Comparison of ENCODE assay signal across 26 cellular contexts in genomic region chr18:50563376-50563775, GRCh38. TPM values are rescaled to one million over a fixed set of nuclear protein-coding genes. Genes with fewer than 3 reads are reported as not detected.
"Had no signal": no experiment of that assay in that cellular context is flagged by ENCODE, and none has a peak within 500 bp of the region (broad histone marks: within the 10 kb centered on the region; RNA-seq: fewer than 3 reads in every experiment).

No MANE protein-coding gene starts in this region.

- H3K4me3 Mint-ChIP-seq: activated CD4-positive, alpha-beta T cell treated with anti-CD3 and anti-CD28 coated beads for 36 hours; activated CD8-positive, alpha-beta T cell treated with anti-CD3 and anti-CD28 coated beads for 36 hours; activated naive CD4-positive, alpha-beta T cell treated with anti-CD3 and anti-CD28 coated beads, Interleukin-2, amount 10 ng/mL, durations not matched to agents 7 days and 5 days; activated naive CD8-positive, alpha-beta T cell treated with anti-CD3 and anti-CD28 coated beads for 36 hours; activated T-cell treated with anti-CD3 and anti-CD28 coated beads, Interleukin-2, amount 50 U/mL, for 72 hours; T-cell had no signal

- H3K36me3 Mint-ChIP-seq: activated naive CD4-positive, alpha-beta T cell treated with anti-CD3 and anti-CD28 coated beads, Interleukin-2, amount 10 ng/mL, durations not matched to agents 7 days and 5 days; activated naive CD8-positive, alpha-beta T cell treated with anti-CD3 and anti-CD28 coated beads for 36 hours; T-cell had no signal

- H3K9me3 ChIP-seq: breast epithelium had no signal

- H3K9me3 Mint-ChIP-seq: activated naive CD4-positive, alpha-beta T cell treated with anti-CD3 and anti-CD28 coated beads, Interleukin-2, amount 10 ng/mL, durations not matched to agents 7 days and 5 days; activated T-helper 2 cell treated with anti-CD3 and anti-CD28 coated beads, Interferon-gamma antibody, Interleukin-2, Interleukin-4, amounts not matched to agents 10 μg/mL and 5 μg/mL and 100 μg/mL, durations not matched to agents 14 hours and 24 hours and 36 hours had no signal

- H3K27ac Mint-ChIP-seq: activated CD4-positive, alpha-beta T cell treated with anti-CD3 and anti-CD28 coated beads for 36 hours; activated CD8-positive, alpha-beta T cell treated with anti-CD3 and anti-CD28 coated beads for 36 hours; activated naive CD4-positive, alpha-beta T cell treated with anti-CD3 and anti-CD28 coated beads, Interleukin-2, amount 10 ng/mL, durations not matched to agents 7 days and 5 days; activated naive CD8-positive, alpha-beta T cell treated with anti-CD3 and anti-CD28 coated beads for 36 hours; activated T-cell treated with anti-CD3 and anti-CD28 coated beads, Interleukin-2, amount 50 U/mL, for 72 hours; activated T-helper 2 cell treated with anti-CD3 and anti-CD28 coated beads, Interferon-gamma antibody, Interleukin-2, Interleukin-4, amounts not matched to agents 10 μg/mL and 5 μg/mL and 100 μg/mL, durations not matched to agents 14 hours and 24 hours and 36 hours; T-cell had no signal

- H3K4me3 ChIP-seq: breast epithelium, K562, SK-N-MC had no signal

- ATAC-seq: activated CD4-positive, alpha-beta T cell treated with anti-CD3 and anti-CD28 coated beads for 36 hours; activated CD8-positive, alpha-beta T cell treated with anti-CD3 and anti-CD28 coated beads for 36 hours; activated T-cell treated with anti-CD3 and anti-CD28 coated beads, Interleukin-2, amount 50 U/mL, for 72 hours; K562; Panc1; Right ventricle myocardium inferior; T-cell had no signal

- H3K27ac ChIP-seq: breast epithelium, SK-N-MC, WERI-Rb-1 had no signal

- H3K36me3 ChIP-seq: breast epithelium had no signal

- DNase-seq: activated CD4-positive, alpha-beta T cell treated with anti-CD3 and anti-CD28 coated beads for 36 hours; activated CD8-positive, alpha-beta memory T cell treated with anti-CD3 and anti-CD28 coated beads, Interleukin-2, amount 50 U/mL, for 4 hours; activated CD8-positive, alpha-beta T cell treated with anti-CD3 and anti-CD28 coated beads for 36 hours; activated gamma-delta T cell treated with Interleukin-2 at 50 U/mL for 16 hours; activated naive CD4-positive, alpha-beta T cell treated with anti-CD3 and anti-CD28 coated beads, Interleukin-2, amount 10 ng/mL, durations not matched to agents 7 days and 5 days; activated naive CD8-positive, alpha-beta T cell treated with anti-CD3 and anti-CD28 coated beads for 36 hours; activated T-cell treated with anti-CD3 and anti-CD28 coated beads, Interleukin-2, amount 50 U/mL, for 72 hours; Karpas-422; MM.1S; NCI-H1105; NCI-H1436; NCI-H1694 treated with DMSO at 0.1 percent for 48 hours; NCI-H2029 treated with DMSO at 0.1 percent for 48 hours; NCI-H510A treated with DMSO at 0.1 percent for 48 hours; NCI-H69; NK-92 treated with Interleukin-12 subunit alpha and Interleukin-12 subunit beta, amount 100 ng/mL, for 24 hours; RPMI8226; T-cell; WERI-Rb-1 had no signal

RNA-seq across cellular contexts. Expression of gene MAPK4, which starts 3.5 kb away (rescaled TPM):
- total RNA-seq: activated CD4-positive, alpha-beta T cell treated with anti-CD3 and anti-CD28 coated beads for 36 hours; activated CD8-positive, alpha-beta T cell treated with anti-CD3 and anti-CD28 coated beads for 36 hours; activated naive CD8-positive, alpha-beta T cell treated with anti-CD3 and anti-CD28 coated beads for 36 hours; activated T-cell treated with anti-CD3 and anti-CD28 coated beads, Interleukin-2, amount 50 U/mL, for 72 hours; activated T-helper 2 cell treated with anti-CD3 and anti-CD28 coated beads, Interferon-gamma antibody, Interleukin-2, Interleukin-4, amounts not matched to agents 10 μg/mL and 5 μg/mL and 100 μg/mL, durations not matched to agents 14 hours and 24 hours and 36 hours; K562; T-helper 2 cell treated with Interferon-gamma antibody and Interleukin-4, amounts not matched to agents 100 ng/mL and 5 ng/mL, for 36 hours had no signal
- polyA plus RNA-seq: K562 had no signal
